In the genomic region with DNA sequence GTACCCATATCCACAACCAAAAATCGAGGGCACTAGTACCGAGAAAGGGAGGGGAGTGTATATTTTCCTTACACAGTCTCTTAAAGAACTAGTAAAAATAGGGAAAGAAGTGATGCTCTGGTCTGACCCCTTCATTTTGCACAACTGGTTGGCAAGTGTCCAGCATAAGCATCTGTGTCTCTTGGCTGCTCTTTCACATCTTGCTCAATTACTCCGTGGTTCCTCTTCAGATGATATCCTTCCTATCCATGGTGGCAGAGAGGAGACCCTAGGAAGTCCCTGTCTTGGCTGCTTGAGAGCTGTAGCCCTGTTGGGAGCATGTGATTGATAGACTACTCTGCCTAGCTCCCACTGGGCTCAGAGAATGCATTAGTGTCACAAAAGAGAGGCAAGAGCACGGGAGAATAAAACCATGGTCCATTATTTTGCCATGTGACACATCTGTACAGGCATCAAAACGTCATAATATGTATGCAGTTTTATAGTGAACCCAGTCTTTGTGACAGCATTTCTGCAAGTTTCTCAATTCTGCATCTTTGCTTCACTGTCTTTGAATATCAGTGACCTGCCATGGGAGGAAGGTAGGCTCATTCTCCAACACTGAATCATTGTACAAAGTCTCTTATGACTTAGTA, we compare ENCODE assay signal across 1 cellular context.
TF ChIP-seq lines count a peak whose summit lies in the region.

No MANE protein-coding gene starts in this region.

TF ChIP-seq in A549, 52 proteins besides CTCF, POLR2A, EP300 and RAD21 (continued from another document):
- TF ChIP-seq HOXB5 (CRISPR knock-in tag; IDR thresholded peaks at IDR 0.05): no peak
- no peak for TF ChIP-seq HEYL (CRISPR knock-in tag; IDR thresholded peaks at IDR 0.05)
